In genomic region chr10:15843705-15844104, GRCh38 we compare ENCODE assay signal across 1 cellular context.
TF ChIP-seq lines count a peak whose summit lies in the region.

No MANE protein-coding gene starts in this region.

TF ChIP-seq in K562, 482 proteins besides CTCF, POLR2A, EP300 and RAD21 (continued from another document):
- no peak for TF ChIP-seq MCM7 (IDR thresholded peaks at IDR 0.05)
